Comparison of ENCODE assay signal across 13 cellular contexts in the genomic region with DNA sequence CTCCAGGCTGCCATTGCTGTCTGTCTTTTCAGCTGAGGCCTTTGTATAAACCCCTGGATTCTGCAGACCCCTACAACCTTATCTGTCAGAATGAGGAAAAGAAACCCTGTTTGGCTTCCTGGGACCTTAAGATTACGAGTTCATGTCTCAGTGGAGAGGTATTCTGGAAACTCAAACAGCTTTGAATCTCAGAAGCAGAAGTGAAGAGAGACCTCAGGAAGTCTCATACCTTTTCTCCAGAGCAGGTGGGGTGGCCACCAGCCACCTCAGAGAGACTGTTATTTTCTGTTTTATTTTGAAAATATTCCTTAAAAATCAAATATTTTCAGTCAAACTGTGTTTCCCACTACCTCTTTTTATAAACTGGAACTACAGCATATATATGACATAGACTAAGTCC.
"Had no signal": no experiment of that assay in that cellular context is flagged by ENCODE, and none has a peak within 500 bp of the region (broad histone marks: within the 10 kb centered on the region; RNA-seq: fewer than 3 reads in every experiment).

No MANE protein-coding gene starts in this region.

- H3K36me3 Mint-ChIP-seq: activated naive CD4-positive, alpha-beta T cell treated with anti-CD3 and anti-CD28 coated beads, Interleukin-2, amount 50 U/mL, for 24 hours; naive thymus-derived CD8-positive, alpha-beta T cell; T-cell had no signal

- H3K9me3 Mint-ChIP-seq: activated naive CD4-positive, alpha-beta T cell treated with anti-CD3 and anti-CD28 coated beads, Interleukin-2, amount 50 U/mL, for 24 hours; activated T-helper 17 cell treated with anti-CD3 and anti-CD28 coated beads, Interleukin-2, amount 50 U/mL, for 72 hours; effector memory CD8-positive, alpha-beta T cell; naive thymus-derived CD8-positive, alpha-beta T cell; T-cell had no signal

- H3K27ac Mint-ChIP-seq: activated naive CD4-positive, alpha-beta T cell treated with anti-CD3 and anti-CD28 coated beads, Interleukin-2, amount 50 U/mL, for 24 hours; activated T-helper 17 cell treated with anti-CD3 and anti-CD28 coated beads, Interleukin-2, amount 50 U/mL, for 72 hours; effector memory CD8-positive, alpha-beta T cell; T-cell had no signal

- H3K4me1 ChIP-seq: body of pancreas, upper lobe of left lung had no signal

- H3K27ac ChIP-seq: body of pancreas, coronary artery, upper lobe of left lung had no signal

- H3K27me3 ChIP-seq: body of pancreas, upper lobe of left lung had no signal

- H3K9me3 ChIP-seq: body of pancreas, upper lobe of left lung had no signal

- H3K4me3 ChIP-seq: body of pancreas, coronary artery, lung, upper lobe of left lung had no signal

- H3K4me3 Mint-ChIP-seq: activated naive CD4-positive, alpha-beta T cell treated with anti-CD3 and anti-CD28 coated beads, Interleukin-2, amount 50 U/mL, for 24 hours; activated T-helper 17 cell treated with anti-CD3 and anti-CD28 coated beads, Interleukin-2, amount 50 U/mL, for 72 hours; effector memory CD8-positive, alpha-beta T cell; naive thymus-derived CD8-positive, alpha-beta T cell; T-cell had no signal

- H3K27me3 Mint-ChIP-seq: activated naive CD4-positive, alpha-beta T cell treated with anti-CD3 and anti-CD28 coated beads, Interleukin-2, amount 50 U/mL, for 24 hours; activated T-helper 17 cell treated with anti-CD3 and anti-CD28 coated beads, Interleukin-2, amount 50 U/mL, for 72 hours; naive thymus-derived CD8-positive, alpha-beta T cell had no signal

- DNase-seq: activated CD4-positive, alpha-beta T cell treated with anti-CD3 and anti-CD28 coated beads for 48 hours; body of pancreas; central memory CD4-positive, alpha-beta T cell; effector memory CD8-positive, alpha-beta T cell; naive thymus-derived CD8-positive, alpha-beta T cell; stimulated activated CD4-positive, alpha-beta T cell treated with anti-CD3 and anti-CD28 coated beads, Interleukin-12 subunit alpha, Interleukin-12 subunit beta, amount 100 ng/mL, for 4 hours; stimulated activated naive CD4-positive, alpha-beta T cell treated with Interleukin-2 at 50 U/mL for 16 hours; T-cell; upper lobe of left lung had no signal

- H3K36me3 ChIP-seq: upper lobe of left lung had no signal

- ATAC-seq: activated T-helper 17 cell treated with anti-CD3 and anti-CD28 coated beads, Interleukin-2, amount 50 U/mL, for 72 hours; body of pancreas; effector memory CD8-positive, alpha-beta T cell; naive thymus-derived CD8-positive, alpha-beta T cell; T-cell had no signal
